In genomic region chr6:3825331-3825831, GRCh38 we compare ENCODE assay signal across 1 cellular context.
TF ChIP-seq lines count a peak whose summit lies in the region.

No MANE protein-coding gene starts in this region.

TF ChIP-seq in HepG2, 621 proteins besides CTCF, POLR2A, EP300 and RAD21 (continued from another document and continues in another):
- TF ChIP-seq ZEB1 (IDR thresholded peaks at IDR 0.05; ENCODE audit: insufficient replicate concordance, low read depth): no peak
- no peak for TF ChIP-seq ATF7 (IDR thresholded peaks at IDR 0.05)
- no peak for TF ChIP-seq ATF7 (CRISPR knock-in tag; IDR thresholded peaks at IDR 0.05)
- peak; percentile 48 for TF ChIP-seq FOSL2 (CRISPR knock-in tag; IDR thresholded peaks at IDR 0.05)
- peak; percentile 85 for TF ChIP-seq RARA (CRISPR knock-in tag; IDR thresholded peaks at IDR 0.05)
- no peak; the same call in 1 of the 2 replicates for TF ChIP-seq HMG20B (CRISPR knock-in tag; conservative IDR thresholded peaks at IDR 0.05)
- no peak for TF ChIP-seq FOXJ3 (CRISPR knock-in tag; IDR thresholded peaks at IDR 0.05; ENCODE audit: borderline replicate concordance)
- no peak for TF ChIP-seq ZNF589 (CRISPR knock-in tag; conservative IDR thresholded peaks at IDR 0.05)
- TF ChIP-seq, protein P1, sequence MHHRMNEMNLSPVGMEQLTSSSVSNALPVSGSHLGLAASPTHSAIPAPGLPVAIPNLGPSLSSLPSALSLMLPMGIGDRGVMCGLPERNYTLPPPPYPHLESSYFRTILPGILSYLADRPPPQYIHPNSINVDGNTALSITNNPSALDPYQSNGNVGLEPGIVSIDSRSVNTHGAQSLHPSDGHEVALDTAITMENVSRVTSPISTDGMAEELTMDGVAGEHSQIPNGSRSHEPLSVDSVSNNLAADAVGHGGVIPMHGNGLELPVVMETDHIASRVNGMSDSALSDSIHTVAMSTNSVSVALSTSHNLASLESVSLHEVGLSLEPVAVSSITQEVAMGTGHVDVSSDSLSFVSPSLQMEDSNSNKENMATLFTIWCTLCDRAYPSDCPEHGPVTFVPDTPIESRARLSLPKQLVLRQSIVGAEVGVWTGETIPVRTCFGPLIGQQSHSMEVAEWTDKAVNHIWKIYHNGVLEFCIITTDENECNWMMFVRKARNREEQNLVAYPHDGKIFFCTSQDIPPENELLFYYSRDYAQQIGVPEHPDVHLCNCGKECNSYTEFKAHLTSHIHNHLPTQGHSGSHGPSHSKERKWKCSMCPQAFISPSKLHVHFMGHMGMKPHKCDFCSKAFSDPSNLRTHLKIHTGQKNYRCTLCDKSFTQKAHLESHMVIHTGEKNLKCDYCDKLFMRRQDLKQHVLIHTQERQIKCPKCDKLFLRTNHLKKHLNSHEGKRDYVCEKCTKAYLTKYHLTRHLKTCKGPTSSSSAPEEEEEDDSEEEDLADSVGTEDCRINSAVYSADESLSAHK (CRISPR knock-in tag; IDR thresholded peaks at IDR 0.05; ENCODE audit: borderline replicate concordance): no peak
- TF ChIP-seq ZSCAN31 (CRISPR knock-in tag; IDR thresholded peaks at IDR 0.05; ENCODE audit: low read depth): no peak; the same call in none of the 2 replicates
- no peak for TF ChIP-seq ZSCAN5A (CRISPR knock-in tag; IDR thresholded peaks at IDR 0.05; ENCODE audit: borderline replicate concordance)
- TF ChIP-seq ZNF235 (CRISPR knock-in tag; IDR thresholded peaks at IDR 0.05; ENCODE audit: borderline replicate concordance): no peak
- TF ChIP-seq RORA (CRISPR knock-in tag; IDR thresholded peaks at IDR 0.05): no peak
- TF ChIP-seq GATA4 (IDR thresholded peaks at IDR 0.05; ENCODE audit: borderline replicate concordance, low read depth): no peak
- no peak for TF ChIP-seq RNF2 (conservative IDR thresholded peaks at IDR 0.05; ENCODE audit: low read depth)
- TF ChIP-seq ZNF101 (CRISPR knock-in tag; IDR thresholded peaks at IDR 0.05; ENCODE audit: borderline replicate concordance, low read depth): no peak
- no peak for TF ChIP-seq REST (IDR thresholded peaks at IDR 0.05; ENCODE audit: borderline replicate concordance in 1 of 2, low read depth in 1 of 2, low read length in 2 of 2)
- TF ChIP-seq, protein P2, sequence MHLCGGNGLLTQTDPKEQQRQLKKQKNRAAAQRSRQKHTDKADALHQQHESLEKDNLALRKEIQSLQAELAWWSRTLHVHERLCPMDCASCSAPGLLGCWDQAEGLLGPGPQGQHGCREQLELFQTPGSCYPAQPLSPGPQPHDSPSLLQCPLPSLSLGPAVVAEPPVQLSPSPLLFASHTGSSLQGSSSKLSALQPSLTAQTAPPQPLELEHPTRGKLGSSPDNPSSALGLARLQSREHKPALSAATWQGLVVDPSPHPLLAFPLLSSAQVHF (CRISPR knock-in tag; IDR thresholded peaks at IDR 0.05): no peak
- no peak for TF ChIP-seq KLF12 (CRISPR knock-in tag; IDR thresholded peaks at IDR 0.05; ENCODE audit: borderline replicate concordance)
- peak in 1 of 2 experiments; percentile 55; a peak in 2 of 4 replicates for TF ChIP-seq NR2F1 (CRISPR knock-in tag; IDR thresholded peaks at IDR 0.05)
- no peak; the same call in 1 of the 2 replicates for TF ChIP-seq JDP2 (CRISPR knock-in tag; IDR thresholded peaks at IDR 0.05; ENCODE audit: borderline replicate concordance)
- TF ChIP-seq ATM (IDR thresholded peaks at IDR 0.05; ENCODE audit: borderline replicate concordance): no peak
- TF ChIP-seq, protein P3, sequence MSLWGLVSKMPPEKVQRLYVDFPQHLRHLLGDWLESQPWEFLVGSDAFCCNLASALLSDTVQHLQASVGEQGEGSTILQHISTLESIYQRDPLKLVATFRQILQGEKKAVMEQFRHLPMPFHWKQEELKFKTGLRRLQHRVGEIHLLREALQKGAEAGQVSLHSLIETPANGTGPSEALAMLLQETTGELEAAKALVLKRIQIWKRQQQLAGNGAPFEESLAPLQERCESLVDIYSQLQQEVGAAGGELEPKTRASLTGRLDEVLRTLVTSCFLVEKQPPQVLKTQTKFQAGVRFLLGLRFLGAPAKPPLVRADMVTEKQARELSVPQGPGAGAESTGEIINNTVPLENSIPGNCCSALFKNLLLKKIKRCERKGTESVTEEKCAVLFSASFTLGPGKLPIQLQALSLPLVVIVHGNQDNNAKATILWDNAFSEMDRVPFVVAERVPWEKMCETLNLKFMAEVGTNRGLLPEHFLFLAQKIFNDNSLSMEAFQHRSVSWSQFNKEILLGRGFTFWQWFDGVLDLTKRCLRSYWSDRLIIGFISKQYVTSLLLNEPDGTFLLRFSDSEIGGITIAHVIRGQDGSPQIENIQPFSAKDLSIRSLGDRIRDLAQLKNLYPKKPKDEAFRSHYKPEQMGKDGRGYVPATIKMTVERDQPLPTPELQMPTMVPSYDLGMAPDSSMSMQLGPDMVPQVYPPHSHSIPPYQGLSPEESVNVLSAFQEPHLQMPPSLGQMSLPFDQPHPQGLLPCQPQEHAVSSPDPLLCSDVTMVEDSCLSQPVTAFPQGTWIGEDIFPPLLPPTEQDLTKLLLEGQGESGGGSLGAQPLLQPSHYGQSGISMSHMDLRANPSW (CRISPR knock-in tag; IDR thresholded peaks at IDR 0.05; ENCODE audit: borderline replicate concordance): peak; percentile 72; the same call in 1 of the 2 replicates
- TF ChIP-seq ZBTB14 (CRISPR knock-in tag; IDR thresholded peaks at IDR 0.05): no peak
- TF ChIP-seq MAFG (CRISPR knock-in tag; IDR thresholded peaks at IDR 0.05): no peak
- TF ChIP-seq, protein P4, sequence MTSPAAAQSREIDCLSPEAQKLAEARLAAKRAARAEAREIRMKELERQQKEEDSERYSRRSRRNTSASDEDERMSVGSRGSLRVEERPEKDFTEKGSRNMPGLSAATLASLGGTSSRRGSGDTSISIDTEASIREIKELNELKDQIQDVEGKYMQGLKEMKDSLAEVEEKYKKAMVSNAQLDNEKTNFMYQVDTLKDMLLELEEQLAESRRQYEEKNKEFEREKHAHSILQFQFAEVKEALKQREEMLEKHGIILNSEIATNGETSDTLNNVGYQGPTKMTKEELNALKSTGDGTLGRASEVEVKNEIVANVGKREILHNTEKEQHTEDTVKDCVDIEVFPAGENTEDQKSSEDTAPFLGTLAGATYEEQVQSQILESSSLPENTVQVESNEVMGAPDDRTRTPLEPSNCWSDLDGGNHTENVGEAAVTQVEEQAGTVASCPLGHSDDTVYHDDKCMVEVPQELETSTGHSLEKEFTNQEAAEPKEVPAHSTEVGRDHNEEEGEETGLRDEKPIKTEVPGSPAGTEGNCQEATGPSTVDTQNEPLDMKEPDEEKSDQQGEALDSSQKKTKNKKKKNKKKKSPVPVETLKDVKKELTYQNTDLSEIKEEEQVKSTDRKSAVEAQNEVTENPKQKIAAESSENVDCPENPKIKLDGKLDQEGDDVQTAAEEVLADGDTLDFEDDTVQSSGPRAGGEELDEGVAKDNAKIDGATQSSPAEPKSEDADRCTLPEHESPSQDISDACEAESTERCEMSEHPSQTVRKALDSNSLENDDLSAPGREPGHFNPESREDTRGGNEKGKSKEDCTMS (CRISPR knock-in tag; conservative IDR thresholded peaks at IDR 0.05): no peak
- TF ChIP-seq ZNF660 (CRISPR knock-in tag; IDR thresholded peaks at IDR 0.05; ENCODE audit: borderline replicate concordance, low read depth): no peak
- TF ChIP-seq KDM1A (CRISPR knock-in tag; IDR thresholded peaks at IDR 0.05): no peak
- peak; percentile 26; the same call in 1 of the 2 replicates for TF ChIP-seq IRF2 (CRISPR knock-in tag; IDR thresholded peaks at IDR 0.05)
- TF ChIP-seq ZNF414 (CRISPR knock-in tag; IDR thresholded peaks at IDR 0.05): 0 out of 2 replicates have a peak, but pooled peaks have one; percentile 26
- TF ChIP-seq ETS1 (CRISPR knock-in tag; IDR thresholded peaks at IDR 0.05): no peak
- TF ChIP-seq ZKSCAN1 (IDR thresholded peaks at IDR 0.05; ENCODE audit: low read length): peak; percentile 92
- TF ChIP-seq GLMP (CRISPR knock-in tag; IDR thresholded peaks at IDR 0.05; ENCODE audit: borderline replicate concordance): no peak
- no peak for TF ChIP-seq ZNF496 (CRISPR knock-in tag; IDR thresholded peaks at IDR 0.05; ENCODE audit: insufficient replicate concordance)
- no peak for TF ChIP-seq EEA1 (CRISPR knock-in tag; IDR thresholded peaks at IDR 0.05; ENCODE audit: borderline replicate concordance)
- no peak for TF ChIP-seq ERF (CRISPR knock-in tag; IDR thresholded peaks at IDR 0.05)
- TF ChIP-seq MEIS2 (CRISPR knock-in tag; IDR thresholded peaks at IDR 0.05): peak; percentile 72; the same call in 1 of the 2 replicates
- TF ChIP-seq ZBTB37 (CRISPR knock-in tag; IDR thresholded peaks at IDR 0.05): no peak
